In the genomic region with DNA sequence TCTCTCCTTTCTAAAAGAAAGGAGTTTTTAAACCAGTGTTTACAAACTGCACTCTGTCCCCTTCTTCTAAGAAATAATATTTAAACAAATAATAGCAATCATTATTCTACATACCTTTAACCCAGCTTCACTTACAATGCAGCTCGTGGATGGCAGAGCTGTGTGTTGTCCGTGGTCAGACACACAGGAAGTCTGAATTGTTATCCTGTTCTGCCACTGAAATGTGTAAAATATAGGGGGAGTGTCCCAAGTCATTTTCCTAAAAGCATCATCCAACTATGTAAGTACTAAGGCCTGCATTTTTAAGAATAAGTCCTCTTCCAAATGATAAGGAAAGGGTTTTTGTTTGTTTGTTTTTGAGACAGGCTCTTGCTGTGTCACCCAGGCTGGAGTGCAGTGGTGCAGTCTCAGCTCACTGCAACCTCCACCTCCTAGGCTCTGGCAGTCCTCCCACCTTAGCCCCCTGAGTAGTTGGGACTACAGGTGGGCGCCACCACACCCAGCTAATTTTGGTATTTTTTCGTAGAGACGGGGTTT, we compare ENCODE assay signal across 16 cellular contexts. TPM values are rescaled to one million over a fixed set of nuclear protein-coding genes. Genes with fewer than 3 reads are reported as not detected.
A peak's percentile ranks its signal among the peaks of the same experiment; 100 is the strongest.
DNase-seq lines count a peak whose midpoint lies in the region; ATAC-seq and TF ChIP-seq lines count a peak whose summit lies in the region.
"Had no signal": no experiment of that assay in that cellular context is flagged by ENCODE, and none has a peak within 500 bp of the region (broad histone marks: within the 10 kb centered on the region; RNA-seq: fewer than 3 reads in every experiment).

No MANE protein-coding gene starts in this region.

- H3K4me3 ChIP-seq in BLaER1, result no peak overlapping the region
- no peak overlapping the region for H3K4me3 ChIP-seq in neuronal stem cell (ENCODE audit: low read length in 2 of 2)

- WGBS in neuronal stem cell (ENCODE audit: extremely low coverage in 2 of 2, insufficient read length in 2 of 2, insufficient replicate concordance in 1 of 2), 2 donors, result no CpG with 5 or more reads among the region's 5 CpGs

- H3K14ac ChIP-seq in neuronal stem cell (ENCODE audit: low read length), result no peak overlapping the region

- H3K27ac ChIP-seq in BLaER1 (no peak overlapping the region), neuronal stem cell (replicated peaks; ENCODE audit: low read length) (no peak overlapping the region)

- H3K9me3 ChIP-seq in BLaER1 (no peaks in the 10 kb centered on the region), neuronal stem cell (replicated peaks in 1 of 2; ENCODE audit: control insufficient read depth in 2 of 2, insufficient read depth in 1 of 2, low read depth in 1 of 2, low read length in 2 of 2) (no peaks in the 10 kb centered on the region)

- no peak overlapping the region for H3K23ac ChIP-seq in neuronal stem cell (ENCODE audit: low read depth, low read length, poor library complexity)

- no peak overlapping the region for H2AFZ ChIP-seq in neuronal stem cell (ENCODE audit: low read length)

- no peak overlapping the region for H3K4ac ChIP-seq in neuronal stem cell (ENCODE audit: low read length)

- ATAC-seq in omental fat pad (ENCODE audit: low FRiP score), result no peak
- ATAC-seq: activated CD8-positive, alpha-beta T cell treated with anti-CD3 and anti-CD28 coated beads, Interleukin-2, amount 10 ng/mL, durations not matched to agents 7 days and 5 days; activated T-helper 17 cell treated with anti-CD3 and anti-CD28 coated beads, Interleukin-2, amount 50 U/mL, for 72 hours had no signal

- peaks cover 2% of the 10 kb centered on the region for H3K79me1 ChIP-seq in neuronal stem cell (ENCODE audit: low read depth, low read length)

- H3K9ac ChIP-seq in BLaER1 (no peak overlapping the region), neuronal stem cell (ENCODE audit: low read depth, low read length, poor library complexity) (no peak overlapping the region)

- no peak overlapping the region for H2BK12ac ChIP-seq in neuronal stem cell (ENCODE audit: low read length)

- no peak overlapping the region for H2AK5ac ChIP-seq in neuronal stem cell (ENCODE audit: low read depth, low read length)

- H3K27me3 ChIP-seq in BLaER1 (no peaks in the 10 kb centered on the region), neuronal stem cell (ENCODE audit: control insufficient read depth in 3 of 3, insufficient read depth in 3 of 3, low read depth in 1 of 3, low read length in 3 of 3) (no peaks in the 10 kb centered on the region)

- no peak overlapping the region for H2BK120ac ChIP-seq in neuronal stem cell (ENCODE audit: low read depth, low read length)

- H4K8ac ChIP-seq in neuronal stem cell (ENCODE audit: low read depth, low read length), result no peak overlapping the region

- no peak overlapping the region for H3K18ac ChIP-seq in neuronal stem cell (ENCODE audit: low read length)

- H3K36me3 ChIP-seq in BLaER1 (no peaks in the 10 kb centered on the region), neuronal stem cell (replicated peaks in 1 of 2; ENCODE audit: control insufficient read depth in 2 of 2, insufficient read depth in 2 of 2, low read length in 2 of 2) (peaks cover 0 to 4% of the 10 kb centered on the region in 2 donors)

- H3K4me1 ChIP-seq in BLaER1 (peaks cover 30% of the 10 kb centered on the region), neuronal stem cell (ENCODE audit: control insufficient read depth in 2 of 2, insufficient read depth in 1 of 2, low read depth in 1 of 2, low read length in 2 of 2) (peaks cover 6 to 21% of the 10 kb centered on the region in 2 donors)

- peak overlapping the region; percentile 20; the same call in 1 of the 2 replicates for H3K4me2 ChIP-seq in BLaER1
- no peak overlapping the region for H3K4me2 ChIP-seq in neuronal stem cell (ENCODE audit: insufficient read depth, low read length, poor library complexity, severe bottlenecking)

- no peak overlapping the region for H2BK5ac ChIP-seq in neuronal stem cell (ENCODE audit: low read length)

- DNase-seq in Kasumi-1 (lab: John Stamatoyannopoulos, UW) (peak; percentile 47 to 51), amniotic epithelial cell (ENCODE audit: low read depth) (peak; percentile 29), iris pigment epithelial cell (ENCODE audit: low read depth) (peak; percentile 41), neuronal stem cell (ENCODE audit: low spot score) (no peak), omental fat pad (ENCODE audit: low spot score) (no peak), midbrain (lab: John Stamatoyannopoulos, UW) (no peak)
- no peak for DNase-seq in activated T-cell treated with anti-CD3 and anti-CD28 coated beads, Interleukin-2, amount 50 U/mL, for 48 hours
- DNase-seq: activated CD8-positive, alpha-beta T cell treated with anti-CD3 and anti-CD28 coated beads, Interleukin-2, amount 10 ng/mL, durations not matched to agents 7 days and 5 days; HCEC 1CT; NCI-H187 treated with DMSO at 0.1 percent for 48 hours; NCI-H748 treated with DMSO at 0.1 percent for 48 hours; SHP77; stimulated activated CD4-positive, alpha-beta T cell treated with anti-CD3 and anti-CD28 coated beads, Interleukin-12 subunit alpha, Interleukin-12 subunit beta, amount 100 ng/mL, for 4 hours; T1000 had no signal

- H2BK15ac ChIP-seq in neuronal stem cell (ENCODE audit: low read length), result no peak overlapping the region

- peaks cover 16% of the 10 kb centered on the region for H4K20me1 ChIP-seq in BLaER1

- TF ChIP-seq CTCF in omental fat pad (IDR thresholded peaks at IDR 0.05), result no peak

- H4K91ac ChIP-seq in neuronal stem cell (ENCODE audit: low read depth, low read length, poor library complexity), result no peak overlapping the region

RNA-seq across cellular contexts. Expression of a gene that starts 2.7 kb away (rescaled TPM):
- polyA plus RNA-seq in neuronal stem cell (2013, experiment 1 of 2), result 50.0 TPM
- 50.8 TPM for polyA plus RNA-seq in neuronal stem cell (2013, experiment 2 of 2)
- total RNA-seq in omental fat pad, result 100 to 1,000 TPM in 2 of 4 donors, 10 to 100 TPM in 2; 65.7 to 159 (median 99.8) TPM

Comparison
In these comparisons a context has a peak if more than half of its experiments do, and no peak if none do; other contexts are left out.
1. DNase-seq: peak in Kasumi-1 (2 of 2), amniotic epithelial cell (single experiment) and iris pigment epithelial cell (single experiment); none in neuronal stem cell (single experiment), omental fat pad (single experiment), activated T-cell treated with anti-CD3 and anti-CD28 coated beads, Interleukin-2, amount 50 U/mL, for 48 hours (0 of 2) and midbrain (single experiment).